In the genomic region with DNA sequence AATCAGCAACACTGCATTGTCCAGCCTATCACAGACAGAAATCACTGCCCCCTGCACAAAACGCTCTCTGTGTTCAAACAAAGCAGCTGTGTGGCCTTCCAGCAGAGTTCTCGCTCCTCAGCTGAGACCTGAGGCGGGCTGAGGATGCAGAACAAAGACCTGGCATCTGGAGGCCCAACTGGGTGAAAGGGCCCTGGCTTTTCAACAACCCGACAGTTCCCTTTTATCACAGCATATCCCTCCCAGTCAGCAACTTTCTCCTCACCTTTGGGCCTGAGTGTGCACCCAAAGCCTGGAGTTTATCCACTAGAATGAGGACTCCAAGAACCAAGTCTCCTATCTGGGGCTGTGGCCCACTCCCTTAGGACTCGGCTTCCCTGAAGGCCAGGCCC, we compare ENCODE assay signal across 12 cellular contexts. TPM values are rescaled to one million over a fixed set of nuclear protein-coding genes. Genes with fewer than 3 reads are reported as not detected.
DNase-seq lines count a peak whose midpoint lies in the region; ATAC-seq and TF ChIP-seq lines count a peak whose summit lies in the region.
"Had no signal": no experiment of that assay in that cellular context is flagged by ENCODE, and none has a peak within 500 bp of the region (broad histone marks: within the 10 kb centered on the region; RNA-seq: fewer than 3 reads in every experiment).

No MANE protein-coding gene starts in this region.

- 69 to 100% (median 73%) methylated on average over 1 to 5 of the region's 5 CpGs for WGBS in adrenal gland, 4 donors

- TF ChIP-seq CTCF in adrenal gland (IDR thresholded peaks at IDR 0.05) (no peak), lower lobe of right lung (IDR thresholded peaks at IDR 0.05) (no peak), gastrocnemius medialis (IDR thresholded peaks at IDR 0.05 in 4 of 5, conservative IDR thresholded peaks at IDR 0.05 in 1 of 5) (no peak)

- ATAC-seq in lower lobe of right lung, result no peak
- no peak for ATAC-seq in gastrocnemius medialis

- in situ Hi-C loops in gastrocnemius medialis (cut with MboI; ENCODE audit: low sequenced_read_pairs in 4 of 4), result loop anchor here in 2 of 4 donors (25.0 kb wide), 1 partner anchor 99 kb away; a partner anchor contains a TSS

- H3K27ac ChIP-seq in HUES48 (ENCODE audit: low read depth, low read length), result peak overlapping the region; percentile 90
- H3K27ac ChIP-seq in adrenal gland, result peak overlapping the region in 4 of 5 donors; percentile 8 to 78 (median 36)
- H3K27ac ChIP-seq in lower lobe of right lung, result peak overlapping the region; percentile 74
- H3K27ac ChIP-seq in gastrocnemius medialis, result peak overlapping the region; percentile 86 to 98 (median 96)

- H3K27me3 ChIP-seq in HUES48 (ENCODE audit: control insufficient read depth, insufficient read depth, low read length) (peaks cover 24% of the 10 kb centered on the region), adrenal gland (no peaks in the 10 kb centered on the region), lower lobe of right lung (ENCODE audit: low read depth) (no peaks in the 10 kb centered on the region), gastrocnemius medialis (no peaks in the 10 kb centered on the region)
- H3K27me3 ChIP-seq: MG63, Peyer's patch had no signal

- H3K4me1 ChIP-seq in HUES48 (ENCODE audit: control insufficient read depth, insufficient read depth, low read length) (peaks cover 41% of the 10 kb centered on the region), adrenal gland (replicated peaks in 1 of 2) (peaks cover 3 to 20% of the 10 kb centered on the region in 2 donors), lower lobe of right lung (peaks cover 39% of the 10 kb centered on the region), gastrocnemius medialis (peaks cover 55 to 63% of the 10 kb centered on the region in 2 donors)

- no peak for DNase-seq in adrenal gland
- DNase-seq in lower lobe of right lung, result no peak
- no peak for DNase-seq in gastrocnemius medialis
- no peak for DNase-seq in stimulated activated naive CD4-positive, alpha-beta T cell treated with Interleukin-2 at 50 U/mL for 16 hours (lab: John Stamatoyannopoulos, UW)
- no peak for DNase-seq in ecto neural progenitor cell (ENCODE audit: low spot score)
- DNase-seq in foreskin melanocyte, result no peak
- DNase-seq in ureter (ENCODE audit: low spot score), result no peak
- DNase-seq: DND-41, MG63, Peyer's patch had no signal

- H3K9ac ChIP-seq in HUES48 (ENCODE audit: low read depth, low read length), result peak overlapping the region; percentile 37

- no peaks in the 10 kb centered on the region for H3K9me3 ChIP-seq in HUES48 (ENCODE audit: control insufficient read depth, insufficient read depth, low read length)
- no peaks in the 10 kb centered on the region for H3K9me3 ChIP-seq in adrenal gland (replicated peaks in 1 of 3)
- H3K9me3 ChIP-seq in lower lobe of right lung, result no peaks in the 10 kb centered on the region
- H3K9me3 ChIP-seq in gastrocnemius medialis, result no peaks in the 10 kb centered on the region
- H3K9me3 ChIP-seq: MG63, Peyer's patch had no signal

- no peaks in the 10 kb centered on the region for H3K36me3 ChIP-seq in HUES48 (ENCODE audit: control insufficient read depth, insufficient read depth, low read length)
- H3K36me3 ChIP-seq in adrenal gland (replicated peaks in 1 of 2), result peaks cover 0 to 45% of the 10 kb centered on the region in 2 donors
- H3K36me3 ChIP-seq in lower lobe of right lung, result no peaks in the 10 kb centered on the region
- H3K36me3 ChIP-seq in gastrocnemius medialis, result peaks cover 0 to 8% of the 10 kb centered on the region in 2 donors
- H3K36me3 ChIP-seq: MG63, Peyer's patch had no signal

- intact Hi-C loops in adrenal gland (cut with DNase I) (loop anchor here in 1 of 2 donors (10.0 kb wide), 1 partner anchor 139 kb away; no protein-coding TSS in a partner anchor), lower lobe of right lung (cut with DNase I) (loop anchor here (10.0 kb wide), 1 partner anchor 69 kb away; no protein-coding TSS in a partner anchor), gastrocnemius medialis (cut with DNase I; ENCODE audit: low total_unique reads) (loop anchor here (10.0 kb wide), 1 partner anchor 239 kb away; no protein-coding TSS in a partner anchor)

- H3K4me3 ChIP-seq in HUES48 (ENCODE audit: low read depth, low read length) (no peak overlapping the region; the same call in 1 of the 2 replicates), adrenal gland (no peak overlapping the region), lower lobe of right lung (no peak overlapping the region), gastrocnemius medialis (no peak overlapping the region)
- H3K4me3 ChIP-seq: MG63, Peyer's patch had no signal

- TF ChIP-seq POLR2A in adrenal gland (IDR thresholded peaks at IDR 0.05) (no peak), gastrocnemius medialis (IDR thresholded peaks at IDR 0.05) (no peak)

RNA-seq across cellular contexts. Expression of a gene that starts 42.6 kb away (rescaled TPM):
- under 1 TPM in 1 of 8 donors, not detected in 7; 0.49 TPM for total RNA-seq in adrenal gland
- polyA plus RNA-seq in adrenal gland, result under 1 TPM in 1 of 3 donors, not detected in 2; 0.17 TPM
- not detected for total RNA-seq in lower lobe of right lung
- total RNA-seq in gastrocnemius medialis, result not detected
- not detected for total RNA-seq in ureter
- total RNA-seq: H7, Peyer's patch had no signal

Comparison
In these comparisons a context has a peak if more than half of its experiments do, and no peak if none do; other contexts are left out.
1. H3K27ac ChIP-seq: peak in every context shown above with its lines; median percentile 96 in gastrocnemius medialis; 90 in HUES48; 74 in lower lobe of right lung; 36 in adrenal gland.